1 cellular context compared by ENCODE assay signal in genomic region chr17:58665946-58666857, GRCh38.
TF ChIP-seq lines count a peak whose summit lies in the region.

No MANE protein-coding gene starts in this region.

TF ChIP-seq in IMR-90, 13 proteins besides CTCF, POLR2A, EP300 and RAD21 (continued from another document):
- TF ChIP-seq RCOR1 (IDR thresholded peaks at IDR 0.05; ENCODE audit: insufficient replicate concordance, low read length) (no peak), MAZ (IDR thresholded peaks at IDR 0.05; ENCODE audit: borderline replicate concordance, low read depth, low read length) (no peak), RFX5 (IDR thresholded peaks at IDR 0.05; ENCODE audit: low read depth, low read length) (no peak), CEBPB (IDR thresholded peaks at IDR 0.05; ENCODE audit: low read depth, low read length) (no peak), USF2 (IDR thresholded peaks at IDR 0.05; ENCODE audit: low read depth, low read length) (no peak), MXI1 (IDR thresholded peaks at IDR 0.05; ENCODE audit: borderline replicate concordance, low read depth, low read length) (no peak)
